8 cellular contexts compared by ENCODE assay signal in the genomic region with DNA sequence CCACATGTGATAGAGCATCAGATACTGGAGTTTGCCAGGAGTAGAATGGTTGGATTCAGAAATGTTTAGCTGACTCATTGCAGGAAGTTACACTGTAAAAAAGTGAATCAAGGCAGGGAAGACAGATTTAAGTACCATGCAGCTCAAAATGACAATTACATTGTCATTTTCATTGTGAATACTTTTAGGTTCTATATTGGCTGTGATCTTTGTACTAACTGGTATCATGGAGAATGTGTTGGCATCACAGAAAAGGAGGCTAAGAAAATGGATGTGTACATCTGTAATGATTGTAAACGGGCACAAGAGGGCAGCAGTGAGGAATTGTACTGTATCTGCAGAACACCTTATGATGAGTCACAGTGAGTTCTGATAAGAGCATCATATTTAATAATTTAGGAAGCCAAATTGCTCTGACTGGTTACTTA. TPM values are rescaled to one million over a fixed set of nuclear protein-coding genes. Genes with fewer than 3 reads are reported as not detected.
DNase-seq lines count a peak whose midpoint lies in the region; ATAC-seq and TF ChIP-seq lines count a peak whose summit lies in the region.
"Not testable (repeated sequence)": the region's sequence is repeated elsewhere in the genome, so short reads cannot be mapped to it uniquely, and the experiment has no call there.

No MANE protein-coding gene starts in this region.

- H3K4me3 ChIP-seq in CD4-positive, CD25-positive, alpha-beta regulatory T cell (ENCODE audit: low read depth, low read length); epithelial cell of esophagus (ENCODE audit: low read length): not testable (repeated sequence)

- H3K9me3 Mint-ChIP-seq in CD4-positive, CD25-positive, alpha-beta regulatory T cell; activated T-cell treated with anti-CD3 and anti-CD28 coated beads, Interleukin-2, amount 50 U/mL, for 4 hours; mesothelial cell of epicardium: not testable (repeated sequence)

- H3K27me3 Mint-ChIP-seq in CD4-positive, CD25-positive, alpha-beta regulatory T cell; activated T-cell treated with anti-CD3 and anti-CD28 coated beads, Interleukin-2, amount 50 U/mL, for 4 hours (ENCODE audit: low read depth); mesothelial cell of epicardium (ENCODE audit: low read depth): not testable (repeated sequence)

- not testable (repeated sequence) for H3K4me1 ChIP-seq in CD4-positive, CD25-positive, alpha-beta regulatory T cell (ENCODE audit: control insufficient read depth, insufficient read depth, low read length, poor library complexity, severe bottlenecking)

- not testable (repeated sequence) for H3K27ac Mint-ChIP-seq in CD4-positive, CD25-positive, alpha-beta regulatory T cell
- peak overlapping the region; percentile 22 for H3K27ac Mint-ChIP-seq in mesothelial cell of epicardium

- not testable (repeated sequence) for H3K27ac ChIP-seq in CD4-positive, CD25-positive, alpha-beta regulatory T cell (ENCODE audit: insufficient read depth, low read length, poor library complexity, severe bottlenecking)

- H3K4me3 Mint-ChIP-seq in CD4-positive, CD25-positive, alpha-beta regulatory T cell; mesothelial cell of epicardium: not testable (repeated sequence)
- H3K4me3 Mint-ChIP-seq in activated T-cell treated with anti-CD3 and anti-CD28 coated beads, Interleukin-2, amount 50 U/mL, for 4 hours: peak overlapping the region; percentile 7

- H3K4me1 Mint-ChIP-seq in CD4-positive, CD25-positive, alpha-beta regulatory T cell: peaks cover 0 to 10% (median 3%) of the 10 kb centered on the region in 4 donors
- H3K4me1 Mint-ChIP-seq in activated T-cell treated with anti-CD3 and anti-CD28 coated beads, Interleukin-2, amount 50 U/mL, for 4 hours (ENCODE audit: low read depth); mesothelial cell of epicardium: not testable (repeated sequence)

- peak; percentile 58 to 81 (median 71) for DNase-seq in CD4-positive, CD25-positive, alpha-beta regulatory T cell
- peak; percentile 12 for DNase-seq in NCI-H128 (lab: John Stamatoyannopoulos, UW; ENCODE audit: unreplicated experiment)
- DNase-seq in SIG-M5 treated with dmso at 0.1 percent for 504 hours (lab: John Stamatoyannopoulos, UW; ENCODE audit: unreplicated experiment): peak; percentile 83
- DNase-seq in activated T-cell treated with anti-CD3 and anti-CD28 coated beads, Interleukin-2, amount 50 U/mL, for 4 hours: peak; percentile 68
- DNase-seq in epithelial cell of esophagus (ENCODE audit: low read depth): peak; percentile 73
- DNase-seq in mesothelial cell of epicardium (ENCODE audit: low spot score in 2 of 2, unreplicated experiment in 2 of 2): peak; percentile 40 to 61
- peak; percentile 45 for DNase-seq in stimulated activated CD8-positive, alpha-beta memory T cell treated with anti-CD3 and anti-CD28 coated beads, Interleukin-12 subunit alpha, Interleukin-12 subunit beta, amount 100 ng/mL, for 24 hours (ENCODE audit: extremely low read depth)

- TF ChIP-seq CTCF in epithelial cell of esophagus (IDR thresholded peaks at IDR 0.05; ENCODE audit: insufficient read depth, low read depth, low read length, missing control alignments) (peak; percentile 61), mesothelial cell of epicardium (IDR thresholded peaks at IDR 0.05; ENCODE audit: unreplicated experiment) (peak; percentile 64)

- peak; percentile 90 to 92 for ATAC-seq in CD4-positive, CD25-positive, alpha-beta regulatory T cell (ENCODE audit: low read depth in 2 of 2)
- ATAC-seq in GM21786 (IDR thresholded peaks at IDR 0.05; ENCODE audit: unreplicated experiment): peak; percentile 53
- peak; percentile 91 to 93 for ATAC-seq in activated T-cell treated with anti-CD3 and anti-CD28 coated beads, Interleukin-2, amount 50 U/mL, for 4 hours

- not testable (repeated sequence) for H3K27me3 ChIP-seq in CD4-positive, CD25-positive, alpha-beta regulatory T cell (ENCODE audit: control insufficient read depth, insufficient read depth, low read length)

- H3K9me3 ChIP-seq in CD4-positive, CD25-positive, alpha-beta regulatory T cell (ENCODE audit: control insufficient read depth in 2 of 2, low read length in 2 of 2): not testable (repeated sequence)

- H3K36me3 Mint-ChIP-seq in CD4-positive, CD25-positive, alpha-beta regulatory T cell: peaks cover 35% of the 10 kb centered on the region
- peaks cover 18% of the 10 kb centered on the region for H3K36me3 Mint-ChIP-seq in activated T-cell treated with anti-CD3 and anti-CD28 coated beads, Interleukin-2, amount 50 U/mL, for 4 hours (ENCODE audit: insufficient read depth)
- H3K36me3 Mint-ChIP-seq in mesothelial cell of epicardium: peaks cover 37% of the 10 kb centered on the region

- H3K36me3 ChIP-seq in CD4-positive, CD25-positive, alpha-beta regulatory T cell (ENCODE audit: control insufficient read depth, insufficient read depth, low read length): peaks cover 51% of the 10 kb centered on the region

RNA-seq across cellular contexts. Expression of a gene that starts 33.1 kb away (rescaled TPM):
- 1.2 TPM for total RNA-seq in CD4-positive, CD25-positive, alpha-beta regulatory T cell
- 1 to 10 TPM in 2 of 4 donors, under 1 TPM in 2; 0.42 to 2.3 (median 1.3) TPM for polyA plus RNA-seq in CD4-positive, CD25-positive, alpha-beta regulatory T cell
- 10 to 100 TPM; 14.9 to 24.3 (median 19.2) TPM for total RNA-seq in activated T-cell treated with anti-CD3 and anti-CD28 coated beads, Interleukin-2, amount 50 U/mL, for 4 hours
- total RNA-seq in mesothelial cell of epicardium: 5.6 to 6.6 TPM (median 6.5 TPM) in 3 replicates

Comparison
In these comparisons a context has a peak if more than half of its experiments do, and no peak if none do; other contexts are left out.
1. DNase-seq: peak in every context shown above with its lines; median percentile 83 in SIG-M5 treated with dmso at 0.1 percent for 504 hours; 73 in epithelial cell of esophagus; 71 in CD4-positive, CD25-positive, alpha-beta regulatory T cell; 68 in activated T-cell treated with anti-CD3 and anti-CD28 coated beads, Interleukin-2, amount 50 U/mL, for 4 hours; 50 in mesothelial cell of epicardium; 45 in stimulated activated CD8-positive, alpha-beta memory T cell treated with anti-CD3 and anti-CD28 coated beads, Interleukin-12 subunit alpha, Interleukin-12 subunit beta, amount 100 ng/mL, for 24 hours; 12 in NCI-H128.